1 cellular context compared by ENCODE assay signal in genomic region chr6:32945106-32945761, GRCh38.
TF ChIP-seq lines count a peak whose summit lies in the region.

No MANE protein-coding gene starts in this region.

TF ChIP-seq in IMR-90, 13 proteins besides CTCF, POLR2A, EP300 and RAD21:
- TF ChIP-seq CEBPB (IDR thresholded peaks at IDR 0.05; ENCODE audit: low read depth, low read length) (peak; percentile 94), RCOR1 (IDR thresholded peaks at IDR 0.05; ENCODE audit: insufficient replicate concordance, low read length) (no peak), MAZ (IDR thresholded peaks at IDR 0.05; ENCODE audit: borderline replicate concordance, low read depth, low read length) (peak; percentile 24; the same call in 1 of the 2 replicates), BHLHE40 (IDR thresholded peaks at IDR 0.05; ENCODE audit: low read depth, low read length) (peak; percentile 67; the same call in 1 of the 2 replicates), CHD1 (IDR thresholded peaks at IDR 0.05; ENCODE audit: low read depth, low read length) (no peak), RFX5 (IDR thresholded peaks at IDR 0.05; ENCODE audit: low read depth, low read length) (no peak), MXI1 (IDR thresholded peaks at IDR 0.05; ENCODE audit: borderline replicate concordance, low read depth, low read length) (no peak), NFE2L2 (IDR thresholded peaks at IDR 0.05; ENCODE audit: low read depth, low read length) (no peak), FOS (IDR thresholded peaks at IDR 0.05; ENCODE audit: low read depth, low read length) (peak; percentile 46; the same call in 1 of the 2 replicates)
